Comparison of ENCODE assay signal across 14 cellular contexts in the genomic region with DNA sequence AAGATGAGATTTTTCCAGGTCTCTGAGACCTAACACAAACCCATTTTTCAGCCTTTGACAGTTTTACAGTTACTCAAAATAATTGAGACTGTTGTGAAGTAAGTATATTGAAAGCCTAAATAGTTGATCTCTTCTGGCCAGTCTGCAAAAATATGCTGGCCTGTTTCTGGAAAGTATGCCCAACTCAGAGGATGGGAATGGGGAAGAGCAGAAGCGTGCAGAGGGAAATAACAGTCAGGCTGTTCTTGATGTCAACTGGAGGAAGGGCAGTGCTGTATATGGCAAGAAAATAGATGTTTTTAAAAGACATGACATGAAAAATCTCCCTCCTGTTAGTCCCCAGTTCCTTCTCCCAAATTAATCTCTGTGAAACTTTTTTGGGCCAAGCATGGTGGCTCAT. TPM values are rescaled to one million over a fixed set of nuclear protein-coding genes. Genes with fewer than 3 reads are reported as not detected.
DNase-seq lines count a peak whose midpoint lies in the region; ATAC-seq, FAIRE-seq and TF ChIP-seq lines count a peak whose summit lies in the region.
"Had no signal": no experiment of that assay in that cellular context is flagged by ENCODE, and none has a peak within 500 bp of the region (broad histone marks: within the 10 kb centered on the region; RNA-seq: fewer than 3 reads in every experiment).

No MANE protein-coding gene starts in this region.

- no peak overlapping the region for H3K4me3 Mint-ChIP-seq in Caco-2 (ENCODE audit: unreplicated experiment)
- no peak overlapping the region for H3K4me3 Mint-ChIP-seq in central memory CD8-positive, alpha-beta T cell
- no peak overlapping the region for H3K4me3 Mint-ChIP-seq in activated CD4-positive, alpha-beta T cell treated with anti-CD3 and anti-CD28 coated beads, Interleukin-2, amount 10 ng/mL, durations not matched to agents 24 days and 14 days
- H3K4me3 Mint-ChIP-seq: CD8-positive, alpha-beta T cell had no signal

- CTCF ChIA-PET in Caco-2 (lab: Charles Lee), result no interaction called here

- H3K27me3 Mint-ChIP-seq in Caco-2 (ENCODE audit: insufficient read depth, unreplicated experiment), result no peaks in the 10 kb centered on the region
- no peaks in the 10 kb centered on the region for H3K27me3 Mint-ChIP-seq in central memory CD8-positive, alpha-beta T cell
- H3K27me3 Mint-ChIP-seq in activated CD4-positive, alpha-beta T cell treated with anti-CD3 and anti-CD28 coated beads, Interleukin-2, amount 10 ng/mL, durations not matched to agents 24 days and 14 days, result no peaks in the 10 kb centered on the region

- H3K36me3 ChIP-seq in Caco-2 (ENCODE audit: control insufficient read depth, insufficient read depth, low read length), result peaks cover 23% of the 10 kb centered on the region
- peaks cover 32 to 54% (median 40%) of the 10 kb centered on the region in 4 donors for H3K36me3 ChIP-seq in sigmoid colon
- peaks cover 0 to 39% (median 21%) of the 10 kb centered on the region in 4 donors for H3K36me3 ChIP-seq in transverse colon

- ATAC-seq in central memory CD8-positive, alpha-beta T cell (replicated peaks; ENCODE audit: extremely low read depth, poor library complexity, severe bottlenecking), result no peak
- ATAC-seq: CD8-positive, alpha-beta T cell had no signal

- FAIRE-seq in GM19239 (lab: Jason Lieb, UNC), result peak; percentile 8
- FAIRE-seq: H1 had no signal

- WGBS in sigmoid colon, 2 donors, result 91 to 99% methylated on average over 1 of the region's 1 CpG
- 50 to 72% methylated on average over 1 of the region's 1 CpG for WGBS in transverse colon (ENCODE audit: low coverage in 1 of 2), 2 donors

- no peak for TF ChIP-seq POLR2A in sigmoid colon (IDR thresholded peaks at IDR 0.05)
- TF ChIP-seq POLR2A in transverse colon (IDR thresholded peaks at IDR 0.05), result no peak

- TF ChIP-seq EP300 in sigmoid colon (IDR thresholded peaks at IDR 0.05), result no peak
- TF ChIP-seq EP300 in transverse colon (IDR thresholded peaks at IDR 0.05; ENCODE audit: low read depth), result no peak

- H3K27me3 ChIP-seq in Caco-2 (replicated peaks; ENCODE audit: control insufficient read depth, insufficient read depth, low read length), result no peaks in the 10 kb centered on the region
- H3K27me3 ChIP-seq in sigmoid colon, result no peaks in the 10 kb centered on the region
- no peaks in the 10 kb centered on the region for H3K27me3 ChIP-seq in transverse colon

- peaks cover 10% of the 10 kb centered on the region for H3K4me1 ChIP-seq in Caco-2
- peaks cover 0 to 56% (median 38%) of the 10 kb centered on the region in 4 donors for H3K4me1 ChIP-seq in sigmoid colon
- H3K4me1 ChIP-seq in transverse colon, result peaks cover 11 to 28% (median 22%) of the 10 kb centered on the region in 4 donors

- peak overlapping the region; percentile 37 for H3K27ac Mint-ChIP-seq in Caco-2 (ENCODE audit: unreplicated experiment)
- H3K27ac Mint-ChIP-seq in central memory CD8-positive, alpha-beta T cell (ENCODE audit: low read depth), result peak overlapping the region; percentile 76
- H3K27ac Mint-ChIP-seq in activated CD4-positive, alpha-beta T cell treated with anti-CD3 and anti-CD28 coated beads, Interleukin-2, amount 10 ng/mL, durations not matched to agents 24 days and 14 days, result no peak overlapping the region
- H3K27ac Mint-ChIP-seq: CD8-positive, alpha-beta T cell had no signal

- TF ChIP-seq CTCF in Caco-2 (IDR thresholded peaks at IDR 0.05; ENCODE audit: insufficient read depth in 1 of 2, low read depth in 1 of 2, low read length in 1 of 2, severe bottlenecking in 1 of 2, unreplicated experiment in 1 of 2) (no peak), sigmoid colon (IDR thresholded peaks at IDR 0.05) (no peak), transverse colon (IDR thresholded peaks at IDR 0.05) (no peak)

- DNase-seq in Caco-2, result no peak
- no peak for DNase-seq in GM19239 (ENCODE audit: insufficient read length, low spot score)
- no peak for DNase-seq in central memory CD8-positive, alpha-beta T cell (ENCODE audit: low spot score in 2 of 2)
- no peak for DNase-seq in sigmoid colon
- DNase-seq in activated CD4-positive, alpha-beta T cell treated with anti-CD3 and anti-CD28 coated beads, Interleukin-2, amount 10 ng/mL, durations not matched to agents 24 days and 14 days, result no peak
- no peak for DNase-seq in stimulated activated CD4-positive, alpha-beta T cell treated with anti-CD3 and anti-CD28 coated beads, Interleukin-2, amount 100 ng/mL, for 24 hours
- no peak for DNase-seq in transverse colon
- DNase-seq: CD8-positive, alpha-beta T cell; KG1; NCI-H1092; NCI-H2227 treated with DMSO at 0.1 percent for 48 hours; NCI-H526 treated with DMSO at 0.1 percent for 48 hours; NK-92 treated with Interleukin-12 subunit alpha and Interleukin-12 subunit beta, amount 100 ng/mL, for 24 hours had no signal

- intact Hi-C loops in Caco-2 (cut with micrococcal nuclease; ENCODE audit: unreplicated experiment), result no loop called here
- intact Hi-C loops in sigmoid colon (cut with DNase I), result no loop called here
- intact Hi-C loops in activated CD4-positive, alpha-beta T cell treated with anti-CD3 and anti-CD28 coated beads, Interleukin-2, amount 10 ng/mL, durations not matched to agents 24 days and 14 days (cut with micrococcal nuclease), result no loop called here
- intact Hi-C loops in transverse colon (cut with DNase I; ENCODE audit: low total_unique reads), result no loop called here

- H3K4me3 ChIP-seq in Caco-2 (ENCODE audit: low read depth, low read length) (no peak overlapping the region), sigmoid colon (no peak overlapping the region), transverse colon (no peak overlapping the region)

- no TSS peak for BruUV-seq in Caco-2 (replicated peaks; lab: Mats Ljungman, UMichigan)

- peaks cover 83% of the 10 kb centered on the region for H3K36me3 Mint-ChIP-seq in Caco-2 (ENCODE audit: insufficient read depth, unreplicated experiment)
- peaks cover 38% of the 10 kb centered on the region for H3K36me3 Mint-ChIP-seq in central memory CD8-positive, alpha-beta T cell (ENCODE audit: insufficient read depth)
- H3K36me3 Mint-ChIP-seq in activated CD4-positive, alpha-beta T cell treated with anti-CD3 and anti-CD28 coated beads, Interleukin-2, amount 10 ng/mL, durations not matched to agents 24 days and 14 days (ENCODE audit: low read depth), result peaks cover 55% of the 10 kb centered on the region

- peaks cover 8% of the 10 kb centered on the region for H3K4me1 Mint-ChIP-seq in Caco-2 (ENCODE audit: low read depth, unreplicated experiment)
- peaks cover 29% of the 10 kb centered on the region for H3K4me1 Mint-ChIP-seq in central memory CD8-positive, alpha-beta T cell
- H3K4me1 Mint-ChIP-seq in activated CD4-positive, alpha-beta T cell treated with anti-CD3 and anti-CD28 coated beads, Interleukin-2, amount 10 ng/mL, durations not matched to agents 24 days and 14 days, result peaks cover 26% of the 10 kb centered on the region

- H3K9me3 Mint-ChIP-seq in Caco-2 (ENCODE audit: unreplicated experiment), result no peaks in the 10 kb centered on the region
- no peaks in the 10 kb centered on the region for H3K9me3 Mint-ChIP-seq in central memory CD8-positive, alpha-beta T cell
- H3K9me3 Mint-ChIP-seq in activated CD4-positive, alpha-beta T cell treated with anti-CD3 and anti-CD28 coated beads, Interleukin-2, amount 10 ng/mL, durations not matched to agents 24 days and 14 days, result no peaks in the 10 kb centered on the region
- H3K9me3 Mint-ChIP-seq: CD8-positive, alpha-beta T cell had no signal

- in situ Hi-C loops in transverse colon (cut with MboI; ENCODE audit: low pct_ligation_motif_present in 1 of 4, low pct_unique_long_range_greater_than_20kb in 1 of 4, low sequenced_read_pairs in 3 of 4), result no loop called here

- POLR2A ChIA-PET in Caco-2 (lab: Charles Lee), result no interaction called here

- H3K27ac ChIP-seq in sigmoid colon (peak overlapping the region in 3 of 4 donors; percentile 6 to 57 (median 15)), transverse colon (no peak overlapping the region)

- H3K9me3 ChIP-seq in Caco-2 (no peaks in the 10 kb centered on the region), sigmoid colon (no peaks in the 10 kb centered on the region), transverse colon (no peaks in the 10 kb centered on the region)

RNA-seq across cellular contexts. Expression of gene GID8, which starts 3.8 kb away (rescaled TPM):
- total RNA-seq in Caco-2 (2022) (129 and 133 TPM in 2 replicates), sigmoid colon (10 to 100 TPM; 25.9 to 36.5 (median 34.5) TPM), transverse colon (10 to 100 TPM; 29.5 to 34.1 (median 31.7) TPM)
- 10 to 100 TPM; 17.4 to 20.6 (median 18.3) TPM for polyA plus RNA-seq in sigmoid colon
- total RNA-seq in activated CD4-positive, alpha-beta T cell treated with anti-CD3 and anti-CD28 coated beads, Interleukin-2, amount 10 ng/mL, durations not matched to agents 24 days and 14 days, result 50.0 and 58.0 TPM in 2 replicates

RNA-seq across cellular contexts. Expression of gene SLC17A9, which starts 10.7 kb away (rescaled TPM):
- total RNA-seq in Caco-2 (2022) (64.7 and 77.4 TPM in 2 replicates), sigmoid colon (1 to 10 TPM; 2.5 to 7.2 (median 3.3) TPM), transverse colon (10 to 100 TPM in 1 of 4 donors, 1 to 10 TPM in 3; 2.8 to 32.9 (median 4.6) TPM)
- polyA plus RNA-seq in sigmoid colon, result 10 to 100 TPM in 1 of 3 donors, 1 to 10 TPM in 1, under 1 TPM in 1; 0.60 to 15.4 (median 2.3) TPM
- total RNA-seq in activated CD4-positive, alpha-beta T cell treated with anti-CD3 and anti-CD28 coated beads, Interleukin-2, amount 10 ng/mL, durations not matched to agents 24 days and 14 days, result 13.0 and 14.0 TPM in 2 replicates

RNA-seq across cellular contexts. Expression of gene DIDO1, which starts 15.5 kb away (rescaled TPM):
- total RNA-seq in Caco-2 (2022) (120 and 122 TPM in 2 replicates), sigmoid colon (10 to 100 TPM; 48.7 to 70.6 (median 56.5) TPM), transverse colon (100 to 1,000 TPM in 1 of 4 donors, 10 to 100 TPM in 3; 68.3 to 135 (median 88.0) TPM)
- polyA plus RNA-seq in sigmoid colon, result 10 to 100 TPM; 10.4 to 31.1 (median 13.8) TPM
- total RNA-seq in activated CD4-positive, alpha-beta T cell treated with anti-CD3 and anti-CD28 coated beads, Interleukin-2, amount 10 ng/mL, durations not matched to agents 24 days and 14 days, result 58.5 and 61.2 TPM in 2 replicates

Comparison
In these comparisons a context has a peak if more than half of its experiments do, and no peak if none do; other contexts are left out.
1. H3K27ac ChIP-seq: peak in sigmoid colon (3 of 4); none in transverse colon (0 of 4).